In genomic region chr14:104802913-104803184, GRCh38 we compare ENCODE assay signal across 14 cellular contexts. TPM values are rescaled to one million over a fixed set of nuclear protein-coding genes. Genes with fewer than 3 reads are reported as not detected.
DNase-seq lines count a peak whose midpoint lies in the region; ATAC-seq and TF ChIP-seq lines count a peak whose summit lies in the region.
"Had no signal": no experiment of that assay in that cellular context is flagged by ENCODE, and none has a peak within 500 bp of the region (broad histone marks: within the 10 kb centered on the region; RNA-seq: fewer than 3 reads in every experiment).

No MANE protein-coding gene starts in this region.

- peaks cover 40% of the 10 kb centered on the region for H3K4me1 ChIP-seq in OCI-LY1 (ENCODE audit: insufficient read depth, low read length, severe bottlenecking)
- peaks cover 4% of the 10 kb centered on the region for H3K4me1 ChIP-seq in endodermal cell (ENCODE audit: control insufficient read depth, insufficient read depth, low read length)

- H3K9me3 ChIP-seq in OCI-LY1 (ENCODE audit: low read length): no peaks in the 10 kb centered on the region
- no peaks in the 10 kb centered on the region for H3K9me3 ChIP-seq in endodermal cell (ENCODE audit: control insufficient read depth, low read length)

- no peak overlapping the region for H2AFZ ChIP-seq in OCI-LY1 (ENCODE audit: low read length)

- H3K27ac ChIP-seq in OCI-LY1 (ENCODE audit: low read depth, low read length, poor library complexity, severe bottlenecking) (no peak overlapping the region), endodermal cell (ENCODE audit: low read depth, low read length) (no peak overlapping the region)

- peak overlapping the region; percentile 65 for H3K4me3 Mint-ChIP-seq in activated naive CD4-positive, alpha-beta T cell treated with anti-CD3 and anti-CD28 coated beads, Interleukin-2, amount 50 U/mL, for 24 hours
- peak overlapping the region; percentile 17 for H3K4me3 Mint-ChIP-seq in endodermal cell
- H3K4me3 Mint-ChIP-seq in stimulated activated memory B cell treated with anti-CD40 and anti-IgM and Interleukin-4, amounts not matched to agents 10 μg/mL and 1 μg/mL and 100 μg/mL, for 72 hours: peak overlapping the region; percentile 50

- peaks cover 9% of the 10 kb centered on the region for H3F3A ChIP-seq in OCI-LY1 (ENCODE audit: insufficient read depth, low read length)

- ATAC-seq in activated naive CD4-positive, alpha-beta T cell treated with anti-CD3 and anti-CD28 coated beads, Interleukin-2, amount 50 U/mL, for 72 hours: no peak
- ATAC-seq in stimulated activated memory B cell treated with anti-CD40 and anti-IgM and Interleukin-4, amounts not matched to agents 10 μg/mL and 1 μg/mL and 100 μg/mL, for 72 hours: no peak
- ATAC-seq: stimulated activated naive CD8-positive, alpha-beta T cell treated with anti-CD3 and anti-CD28 coated beads, Interleukin-15, amount 100 ng/mL, for 72 hours had no signal

- H3K9me2 ChIP-seq in OCI-LY1 (ENCODE audit: low read depth, low read length): no peaks in the 10 kb centered on the region

- TF ChIP-seq CTCF in OCI-LY1 (IDR thresholded peaks at IDR 0.05; ENCODE audit: low read length) (no peak), endodermal cell (conservative IDR thresholded peaks at IDR 0.05) (no peak)

- no peak overlapping the region for H3K27ac Mint-ChIP-seq in activated naive CD4-positive, alpha-beta T cell treated with anti-CD3 and anti-CD28 coated beads, Interleukin-2, amount 50 U/mL, for 24 hours
- no peak overlapping the region for H3K27ac Mint-ChIP-seq in activated naive CD4-positive, alpha-beta T cell treated with anti-CD3 and anti-CD28 coated beads, Interleukin-2, amount 50 U/mL, for 72 hours
- no peak overlapping the region for H3K27ac Mint-ChIP-seq in endodermal cell
- no peak overlapping the region for H3K27ac Mint-ChIP-seq in stimulated activated memory B cell treated with anti-CD40 and anti-IgM and Interleukin-4, amounts not matched to agents 10 μg/mL and 1 μg/mL and 100 μg/mL, for 72 hours
- H3K27ac Mint-ChIP-seq: stimulated activated naive CD8-positive, alpha-beta T cell treated with anti-CD3 and anti-CD28 coated beads, Interleukin-15, amount 100 ng/mL, for 72 hours had no signal

- peaks cover 20% of the 10 kb centered on the region for H3K4me1 Mint-ChIP-seq in activated naive CD4-positive, alpha-beta T cell treated with anti-CD3 and anti-CD28 coated beads, Interleukin-2, amount 50 U/mL, for 24 hours
- peaks cover 9% of the 10 kb centered on the region for H3K4me1 Mint-ChIP-seq in endodermal cell
- H3K4me1 Mint-ChIP-seq in stimulated activated memory B cell treated with anti-CD40 and anti-IgM and Interleukin-4, amounts not matched to agents 10 μg/mL and 1 μg/mL and 100 μg/mL, for 72 hours: peaks cover 58% of the 10 kb centered on the region

- no peak overlapping the region; the same call in 1 of the 2 replicates for H3K4me2 ChIP-seq in OCI-LY1 (ENCODE audit: low read length)

- no peaks in the 10 kb centered on the region for H3K27me3 Mint-ChIP-seq in activated naive CD4-positive, alpha-beta T cell treated with anti-CD3 and anti-CD28 coated beads, Interleukin-2, amount 50 U/mL, for 24 hours
- H3K27me3 Mint-ChIP-seq in endodermal cell (ENCODE audit: insufficient read depth): peaks cover 37% of the 10 kb centered on the region
- H3K27me3 Mint-ChIP-seq in stimulated activated memory B cell treated with anti-CD40 and anti-IgM and Interleukin-4, amounts not matched to agents 10 μg/mL and 1 μg/mL and 100 μg/mL, for 72 hours: no peaks in the 10 kb centered on the region

- H3K9me3 Mint-ChIP-seq in activated naive CD4-positive, alpha-beta T cell treated with anti-CD3 and anti-CD28 coated beads, Interleukin-2, amount 50 U/mL, for 24 hours: no peaks in the 10 kb centered on the region
- H3K9me3 Mint-ChIP-seq in activated naive CD4-positive, alpha-beta T cell treated with anti-CD3 and anti-CD28 coated beads, Interleukin-2, amount 50 U/mL, for 72 hours: no peaks in the 10 kb centered on the region
- no peaks in the 10 kb centered on the region for H3K9me3 Mint-ChIP-seq in endodermal cell
- H3K9me3 Mint-ChIP-seq in stimulated activated memory B cell treated with anti-CD40 and anti-IgM and Interleukin-4, amounts not matched to agents 10 μg/mL and 1 μg/mL and 100 μg/mL, for 72 hours: no peaks in the 10 kb centered on the region

- no peak for DNase-seq in activated naive CD4-positive, alpha-beta T cell treated with anti-CD3 and anti-CD28 coated beads, Interleukin-2, amount 50 U/mL, for 72 hours (ENCODE audit: low spot score in 2 of 2)
- DNase-seq in endodermal cell (no peak), islet precursor cell (no peak), globus pallidus (ENCODE audit: low spot score) (no peak), NCI-H1930 (lab: John Stamatoyannopoulos, UW) (no peak)
- DNase-seq: amygdala; foreskin melanocyte; HCEC 1CT; SHP77 treated with DMSO at 0.1 percent for 48 hours; stimulated activated naive CD8-positive, alpha-beta T cell treated with anti-CD3 and anti-CD28 coated beads, Interleukin-15, amount 100 ng/mL, for 72 hours had no signal

- H3K4me3 ChIP-seq in OCI-LY1 (ENCODE audit: low read depth, low read length, poor library complexity, severe bottlenecking) (peak overlapping the region; percentile 6), endodermal cell (ENCODE audit: low read length) (no peak overlapping the region)
- H3K4me3 ChIP-seq: lung had no signal

- no peaks in the 10 kb centered on the region for H3K79me2 ChIP-seq in OCI-LY1 (ENCODE audit: insufficient read depth, low read length)

- WGBS in endodermal cell (ENCODE audit: insufficient coverage in 1 of 2, insufficient read length in 1 of 2), 2 experiments: 89 to 92% methylated on average over 5 to 6 of the region's 6 CpGs

- no peaks in the 10 kb centered on the region for H3K36me3 ChIP-seq in OCI-LY1 (ENCODE audit: insufficient read depth, low read length)
- no peaks in the 10 kb centered on the region for H3K36me3 ChIP-seq in endodermal cell (ENCODE audit: control insufficient read depth, insufficient read depth, low read length)

- no peaks in the 10 kb centered on the region for H4K20me1 ChIP-seq in OCI-LY1 (ENCODE audit: insufficient read depth, low read length)

- H3K27me3 ChIP-seq in OCI-LY1 (ENCODE audit: insufficient read depth, low read length): peaks cover 14% of the 10 kb centered on the region
- H3K27me3 ChIP-seq in endodermal cell (ENCODE audit: control insufficient read depth, insufficient read depth, low read length, poor library complexity, severe bottlenecking): peaks cover 21% of the 10 kb centered on the region

- H3K9ac ChIP-seq in OCI-LY1 (ENCODE audit: low read length) (no peak overlapping the region), endodermal cell (ENCODE audit: extremely low read depth, low read length, poor library complexity, severe bottlenecking) (no peak overlapping the region)

- H3K36me3 Mint-ChIP-seq in activated naive CD4-positive, alpha-beta T cell treated with anti-CD3 and anti-CD28 coated beads, Interleukin-2, amount 50 U/mL, for 24 hours: no peaks in the 10 kb centered on the region
- no peaks in the 10 kb centered on the region for H3K36me3 Mint-ChIP-seq in activated naive CD4-positive, alpha-beta T cell treated with anti-CD3 and anti-CD28 coated beads, Interleukin-2, amount 50 U/mL, for 72 hours
- H3K36me3 Mint-ChIP-seq in endodermal cell (ENCODE audit: low read depth): peaks cover 3% of the 10 kb centered on the region
- no peaks in the 10 kb centered on the region for H3K36me3 Mint-ChIP-seq in stimulated activated memory B cell treated with anti-CD40 and anti-IgM and Interleukin-4, amounts not matched to agents 10 μg/mL and 1 μg/mL and 100 μg/mL, for 72 hours

RNA-seq across cellular contexts. Expression of gene ZBTB42, which starts 1.9 kb away (rescaled TPM):
- total RNA-seq in activated naive CD4-positive, alpha-beta T cell treated with anti-CD3 and anti-CD28 coated beads, Interleukin-2, amount 50 U/mL, for 72 hours: 1 to 10 TPM; 2.0 to 2.9 TPM
- 1 to 10 TPM; 7.7 to 8.4 TPM for total RNA-seq in endodermal cell
- 2.4 TPM for polyA plus RNA-seq in endodermal cell (2013, experiment 1 of 2)
- 2.6 TPM for polyA plus RNA-seq in endodermal cell (2013, experiment 2 of 2)

RNA-seq across cellular contexts. Expression of gene AKT1, which starts 7.3 kb away (rescaled TPM):
- total RNA-seq in activated naive CD4-positive, alpha-beta T cell treated with anti-CD3 and anti-CD28 coated beads, Interleukin-2, amount 50 U/mL, for 72 hours: 100 to 1,000 TPM; 111 to 113 TPM
- 100 to 1,000 TPM; 133 to 152 TPM for total RNA-seq in endodermal cell
- 103 TPM for polyA plus RNA-seq in endodermal cell (2013, experiment 1 of 2)
- polyA plus RNA-seq in endodermal cell (2013, experiment 2 of 2): 95.5 TPM

RNA-seq across cellular contexts. Expression of gene SIVA1, which starts 49.9 kb away (rescaled TPM):
- total RNA-seq in activated naive CD4-positive, alpha-beta T cell treated with anti-CD3 and anti-CD28 coated beads, Interleukin-2, amount 50 U/mL, for 72 hours: 10 to 100 TPM; 86.1 to 87.1 TPM
- total RNA-seq in endodermal cell: 10 to 100 TPM; 82.5 to 87.3 TPM
- polyA plus RNA-seq in endodermal cell (2013, experiment 1 of 2): 89.7 TPM
- 92.2 TPM for polyA plus RNA-seq in endodermal cell (2013, experiment 2 of 2)
